ENCODE assay signal across 9 cellular contexts in the genomic region with DNA sequence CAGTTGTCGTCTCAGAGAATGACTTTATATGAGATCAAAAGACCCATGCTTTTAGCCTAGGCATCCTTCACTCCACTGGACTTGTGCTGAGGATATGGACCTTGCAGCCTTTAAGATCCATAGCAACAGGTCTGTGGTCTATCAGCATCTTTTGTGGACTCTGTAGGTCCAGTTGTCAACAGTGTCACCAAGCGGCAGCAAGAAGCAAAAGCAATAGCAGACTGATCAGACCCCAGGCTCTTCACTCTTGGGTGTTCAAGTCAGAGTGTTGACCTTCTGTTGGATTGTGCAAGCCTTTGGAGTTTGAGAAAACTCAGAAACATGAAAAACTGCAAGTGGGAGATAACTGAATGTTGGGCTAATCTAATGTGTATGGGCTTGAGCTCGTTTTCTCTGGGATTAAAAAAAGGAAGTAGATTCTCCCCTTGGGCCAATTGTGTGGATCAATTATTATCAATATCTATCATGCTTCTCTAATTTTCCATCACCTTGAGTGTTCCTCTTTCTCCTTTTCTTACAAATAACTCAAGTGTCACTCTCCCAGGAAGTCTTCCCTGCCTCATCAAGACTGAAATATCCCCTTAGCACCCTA.
DNase-seq lines count a peak whose midpoint lies in the region; ATAC-seq and TF ChIP-seq lines count a peak whose summit lies in the region.
"Had no signal": no experiment of that assay in that cellular context is flagged by ENCODE, and none has a peak within 500 bp of the region (broad histone marks: within the 10 kb centered on the region; RNA-seq: fewer than 3 reads in every experiment).

No MANE protein-coding gene starts in this region.

- no peaks in the 10 kb centered on the region; the same call in 2 of the 3 replicates for H3K9me3 Mint-ChIP-seq in GM23338

- DNase-seq in GM10266 (ENCODE audit: extremely low spot score) (no peak), GM23338 (ENCODE audit: low spot score) (peak; percentile 71), SK-MEL-5 (ENCODE audit: low read depth, low spot score) (peak; percentile 87), kidney epithelial cell (ENCODE audit: low read depth) (no peak), G401 (ENCODE audit: low spot score) (no peak), occipital lobe (lab: John Stamatoyannopoulos, UW) (no peak)
- DNase-seq: effector CD8-positive, alpha-beta T cell had no signal

- H3K27ac Mint-ChIP-seq in GM23338: no peak overlapping the region

- peak; percentile 94 for ATAC-seq in GM23338
- no peak for ATAC-seq in GM21723 (IDR thresholded peaks at IDR 0.05; ENCODE audit: unreplicated experiment)
- no peak for ATAC-seq in HG02840 (IDR thresholded peaks at IDR 0.05; ENCODE audit: low FRiP score, unreplicated experiment)

- peaks cover 3% of the 10 kb centered on the region; the same call in 2 of the 3 replicates for H3K4me1 Mint-ChIP-seq in GM23338

- no peak overlapping the region for H3K4me3 Mint-ChIP-seq in GM23338

- H3K4me3 ChIP-seq in GM23338 (no peak overlapping the region), kidney epithelial cell (ENCODE audit: low read depth, low read length) (no peak overlapping the region)

- in situ Hi-C loops in SK-MEL-5 (cut with HindIII; ENCODE audit: low pct_unique_long_range_greater_than_20kb, low sequenced_read_pairs) (no loop called here), G401 (cut with HindIII; ENCODE audit: low sequenced_read_pairs) (no loop called here)

- H3K27me3 Mint-ChIP-seq in GM23338 (ENCODE audit: insufficient read depth, low read depth, poor library complexity): peaks cover 1% of the 10 kb centered on the region

- no peaks in the 10 kb centered on the region for H3K9me2 ChIP-seq in GM23338 (ENCODE audit: insufficient read depth)

- H3F3A ChIP-seq in GM23338 (replicated peaks; ENCODE audit: low read depth): no peaks in the 10 kb centered on the region

- no peaks in the 10 kb centered on the region for H3K27me3 ChIP-seq in GM23338 (ENCODE audit: insufficient read depth)
- no peaks in the 10 kb centered on the region for H3K27me3 ChIP-seq in kidney epithelial cell (ENCODE audit: control insufficient read depth, insufficient read depth, low read length)

- no peak overlapping the region for H3K27ac ChIP-seq in GM23338 (ENCODE audit: low read depth)

- no peak overlapping the region for H2AFZ ChIP-seq in GM23338

- H3K36me3 Mint-ChIP-seq in GM23338 (ENCODE audit: low read depth): no peaks in the 10 kb centered on the region

- H3K4me1 ChIP-seq in GM23338 (ENCODE audit: insufficient read depth): no peaks in the 10 kb centered on the region

- no peaks in the 10 kb centered on the region for H3K79me2 ChIP-seq in GM23338 (replicated peaks; ENCODE audit: insufficient read depth)

- H4K20me1 ChIP-seq in GM23338 (replicated peaks; ENCODE audit: insufficient read depth): no peaks in the 10 kb centered on the region

- H3K36me3 ChIP-seq in GM23338 (ENCODE audit: insufficient read depth): no peaks in the 10 kb centered on the region
- no peaks in the 10 kb centered on the region for H3K36me3 ChIP-seq in kidney epithelial cell (ENCODE audit: control insufficient read depth, insufficient read depth, low read length)

- H3K4me2 ChIP-seq in GM23338: no peak overlapping the region

- peak; percentile 51 for TF ChIP-seq CTCF in GM10266 (IDR thresholded peaks at IDR 0.05; ENCODE audit: control insufficient read depth, insufficient read depth, low read depth, missing control alignments)
- TF ChIP-seq CTCF in GM23338 (conservative IDR thresholded peaks at IDR 0.05; ENCODE audit: low read depth in 2 of 2): peak; percentile 64 to 91
- TF ChIP-seq CTCF in kidney epithelial cell (IDR thresholded peaks at IDR 0.05; ENCODE audit: insufficient read depth, low read length, poor library complexity, severe bottlenecking): peak; percentile 5

TF ChIP-seq in GM23338, 12 proteins besides CTCF, POLR2A, EP300 and RAD21:
- TF ChIP-seq EZH2 (IDR thresholded peaks at IDR 0.05; ENCODE audit: low read depth, unreplicated experiment) (no peak), EZH2phosphoT487 (IDR thresholded peaks at IDR 0.05; ENCODE audit: unreplicated experiment) (no peak), NANOG (IDR thresholded peaks at IDR 0.05; ENCODE audit: borderline replicate concordance) (no peak), ZNF114 (CRISPR knock-in tag; IDR thresholded peaks at IDR 0.05) (no peak), STAT1 (IDR thresholded peaks at IDR 0.05; ENCODE audit: unreplicated experiment) (no peak), JUNB (IDR thresholded peaks at IDR 0.05; ENCODE audit: unreplicated experiment) (no peak)
- TF ChIP-seq, protein P1, sequence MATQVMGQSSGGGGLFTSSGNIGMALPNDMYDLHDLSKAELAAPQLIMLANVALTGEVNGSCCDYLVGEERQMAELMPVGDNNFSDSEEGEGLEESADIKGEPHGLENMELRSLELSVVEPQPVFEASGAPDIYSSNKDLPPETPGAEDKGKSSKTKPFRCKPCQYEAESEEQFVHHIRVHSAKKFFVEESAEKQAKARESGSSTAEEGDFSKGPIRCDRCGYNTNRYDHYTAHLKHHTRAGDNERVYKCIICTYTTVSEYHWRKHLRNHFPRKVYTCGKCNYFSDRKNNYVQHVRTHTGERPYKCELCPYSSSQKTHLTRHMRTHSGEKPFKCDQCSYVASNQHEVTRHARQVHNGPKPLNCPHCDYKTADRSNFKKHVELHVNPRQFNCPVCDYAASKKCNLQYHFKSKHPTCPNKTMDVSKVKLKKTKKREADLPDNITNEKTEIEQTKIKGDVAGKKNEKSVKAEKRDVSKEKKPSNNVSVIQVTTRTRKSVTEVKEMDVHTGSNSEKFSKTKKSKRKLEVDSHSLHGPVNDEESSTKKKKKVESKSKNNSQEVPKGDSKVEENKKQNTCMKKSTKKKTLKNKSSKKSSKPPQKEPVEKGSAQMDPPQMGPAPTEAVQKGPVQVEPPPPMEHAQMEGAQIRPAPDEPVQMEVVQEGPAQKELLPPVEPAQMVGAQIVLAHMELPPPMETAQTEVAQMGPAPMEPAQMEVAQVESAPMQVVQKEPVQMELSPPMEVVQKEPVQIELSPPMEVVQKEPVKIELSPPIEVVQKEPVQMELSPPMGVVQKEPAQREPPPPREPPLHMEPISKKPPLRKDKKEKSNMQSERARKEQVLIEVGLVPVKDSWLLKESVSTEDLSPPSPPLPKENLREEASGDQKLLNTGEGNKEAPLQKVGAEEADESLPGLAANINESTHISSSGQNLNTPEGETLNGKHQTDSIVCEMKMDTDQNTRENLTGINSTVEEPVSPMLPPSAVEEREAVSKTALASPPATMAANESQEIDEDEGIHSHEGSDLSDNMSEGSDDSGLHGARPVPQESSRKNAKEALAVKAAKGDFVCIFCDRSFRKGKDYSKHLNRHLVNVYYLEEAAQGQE (IDR thresholded peaks at IDR 0.05; ENCODE audit: unreplicated experiment): no peak
TF ChIP-seq in GM23338: peak in this region for 0.

Comparison
In these comparisons a context has a peak if more than half of its experiments do, and no peak if none do; other contexts are left out.
1. DNase-seq: peak in GM23338 (single experiment) and SK-MEL-5 (single experiment); none in GM10266 (single experiment), kidney epithelial cell (single experiment), G401 (single experiment) and occipital lobe (single experiment).
2. CTCF ChIP-seq: peak in every context shown above with its lines; median percentile 78 in GM23338; 51 in GM10266; 5 in kidney epithelial cell.